Comparison of ENCODE assay signal across 8 cellular contexts in genomic region chr1:2194319-2194897, GRCh38. TPM values are rescaled to one million over a fixed set of nuclear protein-coding genes. Genes with fewer than 3 reads are reported as not detected.
A peak's percentile ranks its signal among the peaks of the same experiment; 100 is the strongest.
DNase-seq lines count a peak whose midpoint lies in the region; ATAC-seq and TF ChIP-seq lines count a peak whose summit lies in the region.

Gene FAAP20 (minus strand): TSS chr1:2194772. CDS start chr1:2194749, 23 bp downstream.

- intact Hi-C loops in breast epithelium (cut with DNase I; ENCODE audit: low total_unique reads), result loop anchor here (5.0 kb wide), 2 partner anchors 198 to 1192 kb away; partner anchors contain the start of genes HES4, MORN1 and RER1

- H3K27ac ChIP-seq in HL-60 (replicated peaks) (peak within 1 kb of the TSS; percentile 81), breast epithelium (peak within 1 kb of the TSS; percentile 93 to 94)

- H3K9me3 Mint-ChIP-seq in T-cell, result no peaks in the 10 kb centered on the region
- H3K9me3 Mint-ChIP-seq in immature natural killer cell, result no peaks in the 10 kb centered on the region

- POLR2A ChIA-PET in T-cell (lab: Charles Lee), result interaction anchor here (0.8 to 1.0 kb wide), 3 partner anchors 37 to 197 kb away, joined by 3 to 4 read pairs (median 4); partner anchors contain the start of genes MORN1 (in 1 of the 2) and RER1 (in 1 of the 2)

- ATAC-seq in T-cell (replicated peaks in 1 of 4) (peak; percentile 67 to 73 (median 68)), GM18519 (IDR thresholded peaks at IDR 0.05; ENCODE audit: low FRiP score, unreplicated experiment) (no peak)

- TF ChIP-seq POLR2A in breast epithelium (IDR thresholded peaks at IDR 0.05), result no peak

- peak within 1 kb of the TSS; percentile 79 to 82 (median 81) for H3K4me3 Mint-ChIP-seq in T-cell
- peak within 1 kb of the TSS; percentile 80 to 88 (median 84) for H3K4me3 Mint-ChIP-seq in immature natural killer cell

- H3K4me1 ChIP-seq in breast epithelium, result peaks cover 3 to 30% of the 10 kb centered on the region in 2 donors

- no peaks in the 10 kb centered on the region for H3K36me3 ChIP-seq in breast epithelium

- H3K27me3 ChIP-seq in HL-60 (ENCODE audit: insufficient read depth, poor library complexity, severe bottlenecking) (peaks cover 1% of the 10 kb centered on the region), breast epithelium (no peaks in the 10 kb centered on the region)

- H3K4me1 Mint-ChIP-seq in T-cell, result peaks cover 21 to 33% (median 32%) of the 10 kb centered on the region in 3 donors
- peaks cover 11 to 17% of the 10 kb centered on the region in 2 donors for H3K4me1 Mint-ChIP-seq in immature natural killer cell

- no peaks in the 10 kb centered on the region for H3K27me3 Mint-ChIP-seq in T-cell
- peaks cover 0 to 8% (median 3%) of the 10 kb centered on the region in 3 donors for H3K27me3 Mint-ChIP-seq in immature natural killer cell (ENCODE audit: low read depth in 3 of 3)

- H3K4me3 ChIP-seq in HL-60 (replicated peaks; ENCODE audit: insufficient read depth, low read length), result peak within 1 kb of the TSS; percentile 72
- H3K4me3 ChIP-seq in breast epithelium, result peak within 1 kb of the TSS; percentile 58 to 75 (median 73)

- H3K9me3 ChIP-seq in breast epithelium, result no peaks in the 10 kb centered on the region

- H3K27ac Mint-ChIP-seq in T-cell, result peak within 1 kb of the TSS; percentile 86 to 91
- H3K27ac Mint-ChIP-seq in immature natural killer cell, result peak within 1 kb of the TSS; percentile 83 to 97 (median 92)

- CTCF ChIA-PET in T-cell (lab: Charles Lee), result interaction anchor here (0.7 to 1.8 kb wide), 22 partner anchors 10 to 354 kb away, joined by 3 to 32 read pairs (median 3); partner anchors contain the start of genes MORN1 (in 1 of the 2), RER1 (in 1 of the 2) and SKI (in 1 of the 2)

- H3K36me3 Mint-ChIP-seq in T-cell (no peaks in the 10 kb centered on the region), immature natural killer cell (no peaks in the 10 kb centered on the region)

- DNase-seq in Daoy (ENCODE audit: low read depth) (peak; percentile 81), GM20000 (ENCODE audit: low spot score) (peak; percentile 94), HL-60 (ENCODE audit: low read depth in 1 of 2, low spot score in 1 of 2) (peak in 1 of 2 experiments; percentile 37), T-cell (peak in 13 of 34 experiments; percentile 16 to 77 (median 68)), breast epithelium (ENCODE audit: low spot score in 2 of 2) (no peak), immature natural killer cell (no peak)
- DNase-seq in stimulated activated CD4-positive, alpha-beta T cell treated with anti-CD3 and anti-CD28 coated beads, Interleukin-12 subunit alpha, Interleukin-12 subunit beta, amount 100 ng/mL, for 48 hours (ENCODE audit: low read depth in 2 of 3, low spot score in 1 of 3), result peak; percentile 56 to 62 (median 61)

- TF ChIP-seq CTCF in GM20000 (IDR thresholded peaks at IDR 0.05; ENCODE audit: extremely low read depth, missing control alignments) (no peak), HL-60 (IDR thresholded peaks at IDR 0.05; ENCODE audit: insufficient read depth, low read length) (no peak), breast epithelium (IDR thresholded peaks at IDR 0.05) (no peak)

RNA-seq across cellular contexts. Expression of gene FAAP20, which starts in this region (rescaled TPM):
- 26.3 and 28.7 TPM in 2 replicates for total RNA-seq in Daoy (2014; rRNA removed; shearing (Covaris generic))
- total RNA-seq in T-cell (10 to 100 TPM; 52.9 to 74.8 (median 68.2) TPM), breast epithelium (10 to 100 TPM; 28.6 to 33.1 (median 29.9) TPM)
- polyA plus RNA-seq in immature natural killer cell, result 10 to 100 TPM; 56.7 to 99.6 (median 79.2) TPM

Comparison
In these comparisons a context has a peak if more than half of its experiments do, and no peak if none do; other contexts are left out.
1. DNase-seq: peak in Daoy (single experiment), GM20000 (single experiment) and stimulated activated CD4-positive, alpha-beta T cell treated with anti-CD3 and anti-CD28 coated beads, Interleukin-12 subunit alpha, Interleukin-12 subunit beta, amount 100 ng/mL, for 48 hours (3 of 3); none in breast epithelium (0 of 2) and immature natural killer cell (0 of 3).